ENCODE assay signal across 21 cellular contexts in the genomic region with DNA sequence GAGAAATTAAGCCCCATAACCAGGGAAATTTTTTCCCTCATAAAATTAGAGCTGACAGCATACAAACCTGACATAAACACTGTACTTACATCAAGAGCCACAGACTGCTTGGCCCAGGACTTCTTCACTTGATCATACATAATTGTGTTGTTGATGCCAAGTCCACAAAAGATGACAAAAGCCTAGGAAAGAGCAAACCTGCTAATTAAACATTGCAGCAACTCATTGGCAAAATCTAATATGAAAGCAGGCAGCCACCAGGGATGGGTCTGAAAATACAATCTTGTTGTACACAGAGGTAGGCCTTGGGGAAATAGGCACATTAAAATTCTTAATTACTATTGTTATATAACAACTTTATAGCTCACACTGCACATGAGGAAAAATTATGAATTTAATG.
DNase-seq lines count a peak whose midpoint lies in the region; ATAC-seq and TF ChIP-seq lines count a peak whose summit lies in the region.
"Had no signal": no experiment of that assay in that cellular context is flagged by ENCODE, and none has a peak within 500 bp of the region (broad histone marks: within the 10 kb centered on the region; RNA-seq: fewer than 3 reads in every experiment).

No MANE protein-coding gene starts in this region.

- ATAC-seq in GM19455 (IDR thresholded peaks at IDR 0.05; ENCODE audit: unreplicated experiment) = no peak
- ATAC-seq: CD8-positive, alpha-beta T cell; K562; PC-3; T-helper 17 cell had no signal

- DNase-seq in COR-L47 (lab: John Stamatoyannopoulos, UW) (peak; percentile 62), DMS153 (lab: John Stamatoyannopoulos, UW) (peak; percentile 28), NCI-H2029 treated with DMSO at 0.1 percent for 48 hours (lab: John Stamatoyannopoulos, UW) (peak; percentile 51), NCI-H774 (lab: John Stamatoyannopoulos, UW) (peak; percentile 53), mesothelial cell of epicardium (ENCODE audit: low spot score in 2 of 2, unreplicated experiment in 2 of 2) (no peak)
- no peak for DNase-seq in activated naive CD4-positive, alpha-beta T cell treated with Interleukin-2 at 50 U/mL for 16 hours
- DNase-seq: CD8-positive, alpha-beta T cell; DMS53; GOT3; HFFc6; Kasumi-1; NCI-H146; NCI-H524 treated with DMSO at 0.1 percent for 48 hours; NK-92 treated with Interleukin-12 subunit alpha and Interleukin-12 subunit beta, amount 100 ng/mL, for 24 hours; PC-3; SK-N-SH; SW 1271; T-helper 17 cell; T1000 had no signal

- no peak overlapping the region for H3K27ac Mint-ChIP-seq in mesothelial cell of epicardium
- H3K27ac Mint-ChIP-seq: CD8-positive, alpha-beta T cell; HFFc6; T-helper 17 cell had no signal

- H3K9me3 Mint-ChIP-seq in mesothelial cell of epicardium = peaks cover 20% of the 10 kb centered on the region
- H3K9me3 Mint-ChIP-seq: CD8-positive, alpha-beta T cell; HFFc6 had no signal

- H3K36me3 Mint-ChIP-seq in mesothelial cell of epicardium = peaks cover 2% of the 10 kb centered on the region
- H3K36me3 Mint-ChIP-seq: CD8-positive, alpha-beta T cell had no signal

- TF ChIP-seq CTCF in mesothelial cell of epicardium (IDR thresholded peaks at IDR 0.05; ENCODE audit: unreplicated experiment) = no peak

- no peak overlapping the region for H3K4me3 Mint-ChIP-seq in mesothelial cell of epicardium
- H3K4me3 Mint-ChIP-seq: CD8-positive, alpha-beta T cell; HFFc6; T-helper 17 cell had no signal

- H3K4me1 Mint-ChIP-seq in mesothelial cell of epicardium = peaks cover 6% of the 10 kb centered on the region
- H3K4me1 Mint-ChIP-seq: T-helper 17 cell had no signal

- peaks cover 6% of the 10 kb centered on the region for H3K27me3 Mint-ChIP-seq in mesothelial cell of epicardium (ENCODE audit: low read depth)

Comparison
In these comparisons a context has a peak if more than half of its experiments do, and no peak if none do; other contexts are left out.
1. DNase-seq: peak in COR-L47 (single experiment), DMS153 (single experiment), NCI-H2029 treated with DMSO at 0.1 percent for 48 hours (single experiment) and NCI-H774 (single experiment); none in activated naive CD4-positive, alpha-beta T cell treated with Interleukin-2 at 50 U/mL for 16 hours (single experiment) and mesothelial cell of epicardium (0 of 2).